ENCODE assay signal across 8 cellular contexts in genomic region chr14:63204407-63205280, GRCh38. TPM values are rescaled to one million over a fixed set of nuclear protein-coding genes. Genes with fewer than 3 reads are reported as not detected.
DNase-seq lines count a peak whose midpoint lies in the region; ATAC-seq and TF ChIP-seq lines count a peak whose summit lies in the region.

TSS of gene RHOJ (plus strand) at chr14:63204443. CDS start at chr14:63204870, 427 bp downstream.

- H3K9me3 ChIP-seq in Caco-2 (no peaks in the 10 kb centered on the region), SJSA1 (replicated peaks) (no peaks in the 10 kb centered on the region), parathyroid adenoma (ENCODE audit: control insufficient read depth, low read length) (no peaks in the 10 kb centered on the region)

- H3K36me3 ChIP-seq in Caco-2 (ENCODE audit: control insufficient read depth, insufficient read depth, low read length) (no peaks in the 10 kb centered on the region), SJSA1 (no peaks in the 10 kb centered on the region), parathyroid adenoma (ENCODE audit: control insufficient read depth, insufficient read depth, low read length) (no peaks in the 10 kb centered on the region)

- H3K27ac Mint-ChIP-seq in Caco-2 (ENCODE audit: unreplicated experiment), result no peak within 1 kb of the TSS
- no peak within 1 kb of the TSS for H3K27ac Mint-ChIP-seq in activated T-helper 17 cell treated with anti-CD3 and anti-CD28 coated beads, Interleukin-2, amount 50 U/mL, for 72 hours

- peak within 1 kb of the TSS; percentile 51 for H3K4me2 ChIP-seq in parathyroid adenoma (ENCODE audit: low read length)

- TF ChIP-seq CTCF in Caco-2 (IDR thresholded peaks at IDR 0.05; ENCODE audit: insufficient read depth in 1 of 2, low read depth in 1 of 2, low read length in 1 of 2, severe bottlenecking in 1 of 2, unreplicated experiment in 1 of 2) (no peak), parathyroid adenoma (IDR thresholded peaks at IDR 0.05) (no peak)

- CTCF ChIA-PET in Caco-2 (lab: Charles Lee), result no interaction called here

- H3K27ac ChIP-seq in SJSA1 (peak within 1 kb of the TSS; percentile 59), parathyroid adenoma (peak within 1 kb of the TSS; percentile 69)

- H3K4me1 Mint-ChIP-seq in Caco-2 (ENCODE audit: low read depth, unreplicated experiment), result no peaks in the 10 kb centered on the region
- H3K4me1 Mint-ChIP-seq in activated T-helper 17 cell treated with anti-CD3 and anti-CD28 coated beads, Interleukin-2, amount 50 U/mL, for 72 hours, result no peaks in the 10 kb centered on the region

- no peaks in the 10 kb centered on the region for H3K79me2 ChIP-seq in parathyroid adenoma

- intact Hi-C loops in Caco-2 (cut with micrococcal nuclease; ENCODE audit: unreplicated experiment), result no loop called here

- H3K4me3 ChIP-seq in Caco-2 (ENCODE audit: low read depth, low read length) (peak within 1 kb of the TSS; percentile 5; the same call in 1 of the 2 replicates), SJSA1 (peak within 1 kb of the TSS; percentile 29), parathyroid adenoma (ENCODE audit: low read depth, low read length) (peak within 1 kb of the TSS; percentile 47)

- H3K4me3 Mint-ChIP-seq in Caco-2 (ENCODE audit: unreplicated experiment), result no peak within 1 kb of the TSS
- no peak within 1 kb of the TSS for H3K4me3 Mint-ChIP-seq in activated T-helper 17 cell treated with anti-CD3 and anti-CD28 coated beads, Interleukin-2, amount 50 U/mL, for 72 hours

- H3K9me3 Mint-ChIP-seq in Caco-2 (ENCODE audit: unreplicated experiment), result no peaks in the 10 kb centered on the region
- no peaks in the 10 kb centered on the region for H3K9me3 Mint-ChIP-seq in activated T-helper 17 cell treated with anti-CD3 and anti-CD28 coated beads, Interleukin-2, amount 50 U/mL, for 72 hours

- BruUV-seq in Caco-2 (replicated peaks; lab: Mats Ljungman, UMichigan), result no TSS peak

- DNase-seq in Caco-2 (no peak), SJSA1 (ENCODE audit: low read depth in 1 of 2, low spot score in 2 of 2) (peak in 1 of 2 experiments; percentile 38), globus pallidus (ENCODE audit: low spot score) (peak; percentile 20), GDM1 (lab: John Stamatoyannopoulos, UW) (no peak), NCI-H446 treated with DMSO at 0.1 percent for 48 hours (lab: John Stamatoyannopoulos, UW) (no peak)
- no peak for DNase-seq in activated CD8-positive, alpha-beta memory T cell treated with anti-CD3 and anti-CD28 coated beads, Interleukin-2, amount 50 U/mL, for 4 hours

- H3K9ac ChIP-seq in parathyroid adenoma, result no peak within 1 kb of the TSS

- H3K27me3 ChIP-seq in Caco-2 (replicated peaks; ENCODE audit: control insufficient read depth, insufficient read depth, low read length) (no peaks in the 10 kb centered on the region), SJSA1 (replicated peaks) (no peaks in the 10 kb centered on the region), parathyroid adenoma (ENCODE audit: control insufficient read depth, insufficient read depth, low read length) (peaks cover 3% of the 10 kb centered on the region)

- no peak for ATAC-seq in activated T-helper 17 cell treated with anti-CD3 and anti-CD28 coated beads, Interleukin-2, amount 50 U/mL, for 72 hours (replicated peaks)

- POLR2A ChIA-PET in Caco-2 (lab: Charles Lee), result no interaction called here

- peak within 1 kb of the TSS; percentile 16 for H2AFZ ChIP-seq in parathyroid adenoma

- no peaks in the 10 kb centered on the region for H3K36me3 Mint-ChIP-seq in Caco-2 (ENCODE audit: insufficient read depth, unreplicated experiment)
- no peaks in the 10 kb centered on the region for H3K36me3 Mint-ChIP-seq in activated T-helper 17 cell treated with anti-CD3 and anti-CD28 coated beads, Interleukin-2, amount 50 U/mL, for 72 hours (ENCODE audit: low read depth)

- 0 out of 2 replicates have a peak, but pooled peaks cover 3% of the 10 kb centered on the region for H3K4me1 ChIP-seq in Caco-2
- H3K4me1 ChIP-seq in SJSA1 (replicated peaks), result peaks cover 12% of the 10 kb centered on the region
- no peaks in the 10 kb centered on the region for H3K4me1 ChIP-seq in parathyroid adenoma

- peaks cover 2% of the 10 kb centered on the region for H3K27me3 Mint-ChIP-seq in Caco-2 (ENCODE audit: insufficient read depth, unreplicated experiment)
- peaks cover 11% of the 10 kb centered on the region for H3K27me3 Mint-ChIP-seq in activated T-helper 17 cell treated with anti-CD3 and anti-CD28 coated beads, Interleukin-2, amount 50 U/mL, for 72 hours

RNA-seq across cellular contexts. Expression of gene RHOJ, which starts in this region (rescaled TPM):
- total RNA-seq in Caco-2 (2022), result not detected in 2 replicates
- 0.32 and 2.8 TPM in 2 replicates for total RNA-seq in SJSA1 (2014; rRNA removed; shearing (Covaris generic))
- not detected for total RNA-seq in activated T-helper 17 cell treated with anti-CD3 and anti-CD28 coated beads, Interleukin-2, amount 50 U/mL, for 72 hours
